Comparison of ENCODE assay signal across 1 cellular context in genomic region chr2:101205521-101205998, GRCh38.
TF ChIP-seq lines count a peak whose summit lies in the region.

No MANE protein-coding gene starts in this region.

TF ChIP-seq in HepG2, 621 proteins besides CTCF, POLR2A, EP300 and RAD21 (continued from another document and continues in another):
- no peak for TF ChIP-seq TSC22D2 (CRISPR knock-in tag; IDR thresholded peaks at IDR 0.05; ENCODE audit: borderline replicate concordance)
- TF ChIP-seq ZNF776 (CRISPR knock-in tag; IDR thresholded peaks at IDR 0.05): no peak
- no peak for TF ChIP-seq ZNF598 (CRISPR knock-in tag; IDR thresholded peaks at IDR 0.05; ENCODE audit: borderline replicate concordance)
- peak; percentile 70; the same call in 1 of the 2 replicates for TF ChIP-seq ZNF605 (CRISPR knock-in tag; IDR thresholded peaks at IDR 0.05)
- TF ChIP-seq ZMAT3 (CRISPR knock-in tag; conservative IDR thresholded peaks at IDR 0.05): no peak
- TF ChIP-seq, protein P1, sequence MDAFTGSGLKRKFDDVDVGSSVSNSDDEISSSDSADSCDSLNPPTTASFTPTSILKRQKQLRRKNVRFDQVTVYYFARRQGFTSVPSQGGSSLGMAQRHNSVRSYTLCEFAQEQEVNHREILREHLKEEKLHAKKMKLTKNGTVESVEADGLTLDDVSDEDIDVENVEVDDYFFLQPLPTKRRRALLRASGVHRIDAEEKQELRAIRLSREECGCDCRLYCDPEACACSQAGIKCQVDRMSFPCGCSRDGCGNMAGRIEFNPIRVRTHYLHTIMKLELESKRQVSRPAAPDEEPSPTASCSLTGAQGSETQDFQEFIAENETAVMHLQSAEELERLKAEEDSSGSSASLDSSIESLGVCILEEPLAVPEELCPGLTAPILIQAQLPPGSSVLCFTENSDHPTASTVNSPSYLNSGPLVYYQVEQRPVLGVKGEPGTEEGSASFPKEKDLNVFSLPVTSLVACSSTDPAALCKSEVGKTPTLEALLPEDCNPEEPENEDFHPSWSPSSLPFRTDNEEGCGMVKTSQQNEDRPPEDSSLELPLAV (CRISPR knock-in tag; conservative IDR thresholded peaks at IDR 0.05; ENCODE audit: low read depth): no peak
- TF ChIP-seq ZFP41 (CRISPR knock-in tag; IDR thresholded peaks at IDR 0.05; ENCODE audit: borderline replicate concordance): no peak
- TF ChIP-seq FLYWCH1 (CRISPR knock-in tag; IDR thresholded peaks at IDR 0.05): no peak
- TF ChIP-seq ATM (IDR thresholded peaks at IDR 0.05; ENCODE audit: borderline replicate concordance): no peak
- no peak for TF ChIP-seq NR1H2 (CRISPR knock-in tag; IDR thresholded peaks at IDR 0.05; ENCODE audit: borderline replicate concordance, low read depth)
- TF ChIP-seq MAFF (IDR thresholded peaks at IDR 0.05; ENCODE audit: low read depth, low read length): no peak
- TF ChIP-seq PRDM4 (CRISPR knock-in tag; IDR thresholded peaks at IDR 0.05; ENCODE audit: borderline replicate concordance): no peak
- TF ChIP-seq HCFC1 (IDR thresholded peaks at IDR 0.05; ENCODE audit: low read depth, low read length): no peak
- no peak for TF ChIP-seq ZNF777 (CRISPR knock-in tag; IDR thresholded peaks at IDR 0.05)
- no peak for TF ChIP-seq RBFOX2 (IDR thresholded peaks at IDR 0.05; ENCODE audit: low read depth, low read length)
- peak; percentile 43; the same call in 1 of the 2 replicates for TF ChIP-seq ETV5 (CRISPR knock-in tag; IDR thresholded peaks at IDR 0.05; ENCODE audit: borderline replicate concordance)
- peak; percentile 80; the same call in 1 of the 2 replicates for TF ChIP-seq ZBED4 (CRISPR knock-in tag; IDR thresholded peaks at IDR 0.05; ENCODE audit: borderline replicate concordance)
- TF ChIP-seq, protein P2, sequence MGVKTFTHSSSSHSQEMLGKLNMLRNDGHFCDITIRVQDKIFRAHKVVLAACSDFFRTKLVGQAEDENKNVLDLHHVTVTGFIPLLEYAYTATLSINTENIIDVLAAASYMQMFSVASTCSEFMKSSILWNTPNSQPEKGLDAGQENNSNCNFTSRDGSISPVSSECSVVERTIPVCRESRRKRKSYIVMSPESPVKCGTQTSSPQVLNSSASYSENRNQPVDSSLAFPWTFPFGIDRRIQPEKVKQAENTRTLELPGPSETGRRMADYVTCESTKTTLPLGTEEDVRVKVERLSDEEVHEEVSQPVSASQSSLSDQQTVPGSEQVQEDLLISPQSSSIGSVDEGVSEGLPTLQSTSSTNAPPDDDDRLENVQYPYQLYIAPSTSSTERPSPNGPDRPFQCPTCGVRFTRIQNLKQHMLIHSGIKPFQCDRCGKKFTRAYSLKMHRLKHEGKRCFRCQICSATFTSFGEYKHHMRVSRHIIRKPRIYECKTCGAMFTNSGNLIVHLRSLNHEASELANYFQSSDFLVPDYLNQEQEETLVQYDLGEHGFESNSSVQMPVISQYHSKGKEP (CRISPR knock-in tag; IDR thresholded peaks at IDR 0.05): no peak
- no peak for TF ChIP-seq ZNF121 (CRISPR knock-in tag; IDR thresholded peaks at IDR 0.05)
- TF ChIP-seq MTF2 (CRISPR knock-in tag; IDR thresholded peaks at IDR 0.05; ENCODE audit: borderline replicate concordance): no peak
- TF ChIP-seq, protein P3, sequence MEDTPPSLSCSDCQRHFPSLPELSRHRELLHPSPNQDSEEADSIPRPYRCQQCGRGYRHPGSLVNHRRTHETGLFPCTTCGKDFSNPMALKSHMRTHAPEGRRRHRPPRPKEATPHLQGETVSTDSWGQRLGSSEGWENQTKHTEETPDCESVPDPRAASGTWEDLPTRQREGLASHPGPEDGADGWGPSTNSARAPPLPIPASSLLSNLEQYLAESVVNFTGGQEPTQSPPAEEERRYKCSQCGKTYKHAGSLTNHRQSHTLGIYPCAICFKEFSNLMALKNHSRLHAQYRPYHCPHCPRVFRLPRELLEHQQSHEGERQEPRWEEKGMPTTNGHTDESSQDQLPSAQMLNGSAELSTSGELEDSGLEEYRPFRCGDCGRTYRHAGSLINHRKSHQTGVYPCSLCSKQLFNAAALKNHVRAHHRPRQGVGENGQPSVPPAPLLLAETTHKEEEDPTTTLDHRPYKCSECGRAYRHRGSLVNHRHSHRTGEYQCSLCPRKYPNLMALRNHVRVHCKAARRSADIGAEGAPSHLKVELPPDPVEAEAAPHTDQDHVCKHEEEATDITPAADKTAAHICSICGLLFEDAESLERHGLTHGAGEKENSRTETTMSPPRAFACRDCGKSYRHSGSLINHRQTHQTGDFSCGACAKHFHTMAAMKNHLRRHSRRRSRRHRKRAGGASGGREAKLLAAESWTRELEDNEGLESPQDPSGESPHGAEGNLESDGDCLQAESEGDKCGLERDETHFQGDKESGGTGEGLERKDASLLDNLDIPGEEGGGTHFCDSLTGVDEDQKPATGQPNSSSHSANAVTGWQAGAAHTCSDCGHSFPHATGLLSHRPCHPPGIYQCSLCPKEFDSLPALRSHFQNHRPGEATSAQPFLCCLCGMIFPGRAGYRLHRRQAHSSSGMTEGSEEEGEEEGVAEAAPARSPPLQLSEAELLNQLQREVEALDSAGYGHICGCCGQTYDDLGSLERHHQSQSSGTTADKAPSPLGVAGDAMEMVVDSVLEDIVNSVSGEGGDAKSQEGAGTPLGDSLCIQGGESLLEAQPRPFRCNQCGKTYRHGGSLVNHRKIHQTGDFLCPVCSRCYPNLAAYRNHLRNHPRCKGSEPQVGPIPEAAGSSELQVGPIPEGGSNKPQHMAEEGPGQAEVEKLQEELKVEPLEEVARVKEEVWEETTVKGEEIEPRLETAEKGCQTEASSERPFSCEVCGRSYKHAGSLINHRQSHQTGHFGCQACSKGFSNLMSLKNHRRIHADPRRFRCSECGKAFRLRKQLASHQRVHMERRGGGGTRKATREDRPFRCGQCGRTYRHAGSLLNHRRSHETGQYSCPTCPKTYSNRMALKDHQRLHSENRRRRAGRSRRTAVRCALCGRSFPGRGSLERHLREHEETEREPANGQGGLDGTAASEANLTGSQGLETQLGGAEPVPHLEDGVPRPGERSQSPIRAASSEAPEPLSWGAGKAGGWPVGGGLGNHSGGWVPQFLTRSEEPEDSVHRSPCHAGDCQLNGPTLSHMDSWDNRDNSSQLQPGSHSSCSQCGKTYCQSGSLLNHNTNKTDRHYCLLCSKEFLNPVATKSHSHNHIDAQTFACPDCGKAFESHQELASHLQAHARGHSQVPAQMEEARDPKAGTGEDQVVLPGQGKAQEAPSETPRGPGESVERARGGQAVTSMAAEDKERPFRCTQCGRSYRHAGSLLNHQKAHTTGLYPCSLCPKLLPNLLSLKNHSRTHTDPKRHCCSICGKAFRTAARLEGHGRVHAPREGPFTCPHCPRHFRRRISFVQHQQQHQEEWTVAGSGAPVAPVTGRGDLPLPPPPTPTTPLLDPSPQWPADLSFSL (CRISPR knock-in tag; IDR thresholded peaks at IDR 0.05): no peak
- TF ChIP-seq NKX3-1 (CRISPR knock-in tag; IDR thresholded peaks at IDR 0.05): no peak
- TF ChIP-seq ZNF33A (CRISPR knock-in tag; IDR thresholded peaks at IDR 0.05; ENCODE audit: borderline replicate concordance): no peak
- TF ChIP-seq NFIB (CRISPR knock-in tag; IDR thresholded peaks at IDR 0.05; ENCODE audit: borderline replicate concordance): no peak
- TF ChIP-seq, protein P4, sequence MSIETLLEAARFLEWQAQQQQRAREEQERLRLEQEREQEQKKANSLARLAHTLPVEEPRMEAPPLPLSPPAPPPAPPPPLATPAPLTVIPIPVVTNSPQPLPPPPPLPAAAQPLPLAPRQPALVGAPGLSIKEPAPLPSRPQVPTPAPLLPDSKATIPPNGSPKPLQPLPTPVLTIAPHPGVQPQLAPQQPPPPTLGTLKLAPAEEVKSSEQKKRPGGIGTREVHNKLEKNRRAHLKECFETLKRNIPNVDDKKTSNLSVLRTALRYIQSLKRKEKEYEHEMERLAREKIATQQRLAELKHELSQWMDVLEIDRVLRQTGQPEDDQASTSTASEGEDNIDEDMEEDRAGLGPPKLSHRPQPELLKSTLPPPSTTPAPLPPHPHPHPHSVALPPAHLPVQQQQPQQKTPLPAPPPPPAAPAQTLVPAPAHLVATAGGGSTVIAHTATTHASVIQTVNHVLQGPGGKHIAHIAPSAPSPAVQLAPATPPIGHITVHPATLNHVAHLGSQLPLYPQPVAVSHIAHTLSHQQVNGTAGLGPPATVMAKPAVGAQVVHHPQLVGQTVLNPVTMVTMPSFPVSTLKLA (IDR thresholded peaks at IDR 0.05): no peak
- no peak for TF ChIP-seq NONO (IDR thresholded peaks at IDR 0.05)
- no peak for TF ChIP-seq NONO (CRISPR knock-in tag; conservative IDR thresholded peaks at IDR 0.05)
- no peak for TF ChIP-seq SRSF1 (optimal IDR thresholded peaks at IDR 0.05; ENCODE audit: low read depth, low read length)
- TF ChIP-seq ZNF552 (CRISPR knock-in tag; IDR thresholded peaks at IDR 0.05; ENCODE audit: borderline replicate concordance): no peak
- TF ChIP-seq GTF2F1 (IDR thresholded peaks at IDR 0.05; ENCODE audit: low read length): no peak
- TF ChIP-seq RFXAP (CRISPR knock-in tag; IDR thresholded peaks at IDR 0.05; ENCODE audit: borderline replicate concordance): no peak
- TF ChIP-seq ARNTL (CRISPR knock-in tag; IDR thresholded peaks at IDR 0.05): no peak
- no peak for TF ChIP-seq ZNF234 (CRISPR knock-in tag; conservative IDR thresholded peaks at IDR 0.05)
- TF ChIP-seq SP2 (CRISPR knock-in tag; IDR thresholded peaks at IDR 0.05): no peak
- no peak for TF ChIP-seq PAX8 (CRISPR knock-in tag; IDR thresholded peaks at IDR 0.05; ENCODE audit: borderline replicate concordance)
- TF ChIP-seq BORCS8-MEF2B (CRISPR knock-in tag; IDR thresholded peaks at IDR 0.05): no peak
- no peak for TF ChIP-seq ZBTB3 (CRISPR knock-in tag; IDR thresholded peaks at IDR 0.05; ENCODE audit: borderline replicate concordance, low read depth)
- TF ChIP-seq E2F1 (CRISPR knock-in tag; IDR thresholded peaks at IDR 0.05): peak; percentile 25; the same call in 1 of the 2 replicates
- no peak for TF ChIP-seq ARID2 (CRISPR knock-in tag; IDR thresholded peaks at IDR 0.05; ENCODE audit: borderline replicate concordance)
- no peak for TF ChIP-seq HNF1B (CRISPR knock-in tag; IDR thresholded peaks at IDR 0.05)
- TF ChIP-seq ZNF614 (CRISPR knock-in tag; IDR thresholded peaks at IDR 0.05; ENCODE audit: borderline replicate concordance): no peak
- TF ChIP-seq JUNB (CRISPR knock-in tag; IDR thresholded peaks at IDR 0.05; ENCODE audit: borderline replicate concordance): no peak
- TF ChIP-seq HNRNPH1 (optimal IDR thresholded peaks at IDR 0.05; ENCODE audit: low read depth, low read length): no peak
